12 cellular contexts compared by ENCODE assay signal in the genomic region with DNA sequence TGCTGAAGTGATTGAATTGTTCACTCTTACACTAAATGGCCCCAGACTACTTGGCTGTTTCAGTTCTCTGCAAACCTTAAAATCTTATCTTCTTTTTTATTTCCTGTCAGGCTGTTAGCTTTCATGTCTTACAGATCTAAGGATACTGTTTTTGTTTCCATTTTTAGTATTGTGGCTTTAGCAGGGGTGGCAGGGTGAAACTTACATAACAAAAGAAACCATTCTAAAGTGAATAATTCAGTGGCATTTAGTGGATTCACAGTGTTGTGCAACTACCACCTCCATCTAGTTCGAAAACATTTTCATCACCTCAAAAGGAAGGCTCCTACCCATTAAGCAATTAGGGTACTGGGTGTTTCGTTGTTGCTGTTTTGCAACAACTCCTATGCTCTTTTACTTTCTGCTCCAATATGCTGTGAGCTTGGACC. TPM values are rescaled to one million over a fixed set of nuclear protein-coding genes. Genes with fewer than 3 reads are reported as not detected.
DNase-seq lines count a peak whose midpoint lies in the region; ATAC-seq, FAIRE-seq and TF ChIP-seq lines count a peak whose summit lies in the region.
"Had no signal": no experiment of that assay in that cellular context is flagged by ENCODE, and none has a peak within 500 bp of the region (broad histone marks: within the 10 kb centered on the region; RNA-seq: fewer than 3 reads in every experiment).

No MANE protein-coding gene starts in this region.

- intact Hi-C loops in endothelial cell of umbilical vein (cut with micrococcal nuclease), result no loop called here

- H3K9me1 ChIP-seq in endothelial cell of umbilical vein (replicated peaks; ENCODE audit: control insufficient read depth, extremely low read depth, insufficient read depth, low read length), result no peaks in the 10 kb centered on the region

- H3K4me3 ChIP-seq in endothelial cell of umbilical vein (replicated peaks in 1 of 3; ENCODE audit: insufficient read depth in 1 of 3, low read depth in 1 of 3, low read length in 3 of 3) (no peak overlapping the region), coronary artery (no peak overlapping the region)

- H4K20me1 ChIP-seq in endothelial cell of umbilical vein (replicated peaks; ENCODE audit: control insufficient read depth, extremely low read depth, insufficient read depth, low read length), result no peaks in the 10 kb centered on the region

- no peak for TF ChIP-seq CTCF in endothelial cell of umbilical vein (IDR thresholded peaks at IDR 0.05; ENCODE audit: extremely low read depth in 1 of 2, insufficient read depth in 1 of 2, low read depth in 1 of 2, low read length in 2 of 2)
- TF ChIP-seq CTCF in coronary artery (IDR thresholded peaks at IDR 0.05), result no peak

- no peaks in the 10 kb centered on the region for H3K79me2 ChIP-seq in endothelial cell of umbilical vein (ENCODE audit: control insufficient read depth, insufficient read depth, low read length)

- H3K4me3 Mint-ChIP-seq in activated T-cell treated with anti-CD3 and anti-CD28 coated beads, Interleukin-2, amount 50 U/mL, for 24 hours, result peak overlapping the region; percentile 53
- peak overlapping the region; percentile 90 to 95 for H3K4me3 Mint-ChIP-seq in stimulated activated naive CD8-positive, alpha-beta T cell treated with anti-CD3 and anti-CD28 coated beads, Interleukin-15, amount 100 ng/mL, for 72 hours

- no TSS peak for BruUV-seq in endothelial cell of umbilical vein (replicated peaks; lab: Mats Ljungman, UMichigan)

- no peak for FAIRE-seq in endothelial cell of umbilical vein (lab: Jason Lieb, UNC)
- FAIRE-seq: bronchial epithelial cell, islet of Langerhans had no signal

- no peaks in the 10 kb centered on the region for H3K9me3 Mint-ChIP-seq in activated T-cell treated with anti-CD3 and anti-CD28 coated beads, Interleukin-2, amount 50 U/mL, for 24 hours
- H3K9me3 Mint-ChIP-seq in stimulated activated naive CD8-positive, alpha-beta T cell treated with anti-CD3 and anti-CD28 coated beads, Interleukin-15, amount 100 ng/mL, for 72 hours, result no peaks in the 10 kb centered on the region

- no peaks in the 10 kb centered on the region for H3K9me3 ChIP-seq in endothelial cell of umbilical vein (replicated peaks; ENCODE audit: control insufficient read depth, insufficient read depth, low read length)

- H3K36me3 ChIP-seq in endothelial cell of umbilical vein (ENCODE audit: control insufficient read depth in 2 of 2, extremely low read depth in 1 of 2, insufficient read depth in 2 of 2, low read length in 2 of 2), result no peaks in the 10 kb centered on the region

- no peaks in the 10 kb centered on the region for H3K4me1 ChIP-seq in endothelial cell of umbilical vein (ENCODE audit: control insufficient read depth, extremely low read depth, insufficient read depth, low read length)

- H3K27me3 Mint-ChIP-seq in activated T-cell treated with anti-CD3 and anti-CD28 coated beads, Interleukin-2, amount 50 U/mL, for 24 hours, result no peaks in the 10 kb centered on the region
- no peaks in the 10 kb centered on the region for H3K27me3 Mint-ChIP-seq in stimulated activated naive CD8-positive, alpha-beta T cell treated with anti-CD3 and anti-CD28 coated beads, Interleukin-15, amount 100 ng/mL, for 72 hours

- H3K4me2 ChIP-seq in endothelial cell of umbilical vein (ENCODE audit: insufficient read depth, low read length), result no peak overlapping the region

- POLR2A ChIA-PET in endothelial cell of umbilical vein (lab: Charles Lee), result no interaction called here

- peak; percentile 59 for ATAC-seq in stimulated activated naive CD8-positive, alpha-beta T cell treated with anti-CD3 and anti-CD28 coated beads, Interleukin-15, amount 100 ng/mL, for 72 hours

- dilution Hi-C loops in endothelial cell of umbilical vein (cut with MboI; ENCODE audit: extremely low pct_ligation_motif_present, low sequenced_read_pairs), result no loop called here

- TF ChIP-seq POLR2A in endothelial cell of umbilical vein (IDR thresholded peaks at IDR 0.05; ENCODE audit: low read depth, low read length), result no peak

- peak overlapping the region; percentile 96 for H3K27ac Mint-ChIP-seq in activated T-cell treated with anti-CD3 and anti-CD28 coated beads, Interleukin-2, amount 50 U/mL, for 24 hours
- peak overlapping the region; percentile 96 to 97 for H3K27ac Mint-ChIP-seq in stimulated activated naive CD8-positive, alpha-beta T cell treated with anti-CD3 and anti-CD28 coated beads, Interleukin-15, amount 100 ng/mL, for 72 hours

- DNase-seq in activated T-cell treated with anti-CD3 and anti-CD28 coated beads, Interleukin-2, amount 50 U/mL, for 24 hours, result peak; percentile 5
- DNase-seq in activated T-cell treated with anti-CD3 and anti-CD28 coated beads, Interleukin-2, amount 50 U/mL, for 1 hour, result no peak
- DNase-seq in SIG-M5 treated with dmso at 0.1 percent for 504 hours (lab: John Stamatoyannopoulos, UW; ENCODE audit: unreplicated experiment) (peak; percentile 99), endothelial cell of umbilical vein (ENCODE audit: low read depth, low spot score) (peak; percentile 24), coronary artery (ENCODE audit: low spot score) (no peak), activated gamma-delta T cell treated with Interleukin-2 at 50 U/mL for 16 hours (no peak), occipital lobe (lab: John Stamatoyannopoulos, UW) (no peak)
- DNase-seq in stimulated activated naive CD8-positive, alpha-beta T cell treated with anti-CD3 and anti-CD28 coated beads, Interleukin-15, amount 100 ng/mL, for 72 hours, result no peak
- DNase-seq: NCI-H2081 had no signal

- CTCF ChIA-PET in endothelial cell of umbilical vein (lab: Charles Lee), result interaction anchor here (1.4 to 4.0 kb wide), 3 partner anchors 9 to 20 kb away, joined by 4 to 19 read pairs (median 5); a partner anchor contains a TSS

- H3K9ac ChIP-seq in endothelial cell of umbilical vein (replicated peaks; ENCODE audit: extremely low read depth, insufficient read depth, low read length), result no peak overlapping the region

- peaks cover 4 to 8% of the 10 kb centered on the region in 2 experiments for H3K27me3 ChIP-seq in endothelial cell of umbilical vein (ENCODE audit: control insufficient read depth in 2 of 2, insufficient read depth in 2 of 2, low read length in 2 of 2)

- no peak overlapping the region for H3K27ac ChIP-seq in endothelial cell of umbilical vein (ENCODE audit: insufficient read depth, low read depth, low read length)
- H3K27ac ChIP-seq in coronary artery, result no peak overlapping the region

- H3K36me3 Mint-ChIP-seq in activated T-cell treated with anti-CD3 and anti-CD28 coated beads, Interleukin-2, amount 50 U/mL, for 24 hours (ENCODE audit: low read depth), result no peaks in the 10 kb centered on the region

- H3K4me1 Mint-ChIP-seq in activated T-cell treated with anti-CD3 and anti-CD28 coated beads, Interleukin-2, amount 50 U/mL, for 24 hours (ENCODE audit: low read depth), result peaks cover 97% of the 10 kb centered on the region
- H3K4me1 Mint-ChIP-seq in stimulated activated naive CD8-positive, alpha-beta T cell treated with anti-CD3 and anti-CD28 coated beads, Interleukin-15, amount 100 ng/mL, for 72 hours, result peaks cover 88% of the 10 kb centered on the region

- H2AFZ ChIP-seq in endothelial cell of umbilical vein (ENCODE audit: low read depth, low read length), result no peak overlapping the region

TF ChIP-seq in endothelial cell of umbilical vein, 7 proteins besides CTCF, POLR2A, EP300 and RAD21:
- no peak for TF ChIP-seq GATA2 (IDR thresholded peaks at IDR 0.05; ENCODE audit: insufficient read depth, insufficient read length, low read depth, low read length)
- TF ChIP-seq MYC (IDR thresholded peaks at IDR 0.05; ENCODE audit: low read depth, low read length), result no peak
- TF ChIP-seq EZH2 (IDR thresholded peaks at IDR 0.05; ENCODE audit: borderline replicate concordance, low read depth, low read length, severe bottlenecking), result no peak
- TF ChIP-seq FOS (IDR thresholded peaks at IDR 0.05; ENCODE audit: borderline replicate concordance, insufficient read depth, low read length), result no peak
- TF ChIP-seq, protein P1, sequence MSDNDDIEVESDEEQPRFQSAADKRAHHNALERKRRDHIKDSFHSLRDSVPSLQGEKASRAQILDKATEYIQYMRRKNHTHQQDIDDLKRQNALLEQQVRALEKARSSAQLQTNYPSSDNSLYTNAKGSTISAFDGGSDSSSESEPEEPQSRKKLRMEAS (IDR thresholded peaks at IDR 0.05; ENCODE audit: insufficient read depth, insufficient read length), result no peak
- no peak for TF ChIP-seq POLR2AphosphoS5 (IDR thresholded peaks at IDR 0.05; ENCODE audit: insufficient read depth, low read depth, low read length)
- no peak for TF ChIP-seq JUN (IDR thresholded peaks at IDR 0.05; ENCODE audit: borderline replicate concordance, insufficient read depth, insufficient read length, low read depth)

RNA-seq across cellular contexts. Expression of a gene that starts 19.8 kb away (rescaled TPM):
- total RNA-seq in endothelial cell of umbilical vein (not detected in 2 replicates), occipital lobe (0.16 TPM)
- not detected in 2 replicates for polyA plus RNA-seq in endothelial cell of umbilical vein
- polyA plus RNA-seq in endothelial cell of umbilical vein (2011; cell fraction: cytosol; rRNA removed), result not detected in 2 replicates
- polyA plus RNA-seq in endothelial cell of umbilical vein (2011; cell fraction: nucleus; rRNA removed), result 0.03 TPM in 1 of 2 replicates, not detected in the other
- not detected in 2 replicates for polyA plus RNA-seq in endothelial cell of umbilical vein (2012)
- polyA minus RNA-seq in endothelial cell of umbilical vein, result not detected in 2 replicates
- polyA minus RNA-seq in endothelial cell of umbilical vein (2011; cell fraction: cytosol; rRNA and poly(A)+ RNA removed), result not detected
- polyA minus RNA-seq in endothelial cell of umbilical vein (2011; cell fraction: nucleus; rRNA and poly(A)+ RNA removed), result not detected in 2 replicates
- total RNA-seq: A673, bronchial epithelial cell had no signal

RNA-seq across cellular contexts. Expression of a gene that starts 21.2 kb away (rescaled TPM):
- total RNA-seq in endothelial cell of umbilical vein (6.4 and 8.9 TPM in 2 replicates), occipital lobe (5.6 TPM)
- polyA plus RNA-seq in endothelial cell of umbilical vein, result 9.1 and 9.4 TPM in 2 replicates
- 4.9 and 7.3 TPM in 2 replicates for polyA plus RNA-seq in endothelial cell of umbilical vein (2011; cell fraction: cytosol; rRNA removed)
- 13.8 and 16.8 TPM in 2 replicates for polyA plus RNA-seq in endothelial cell of umbilical vein (2011; cell fraction: nucleus; rRNA removed)
- polyA plus RNA-seq in endothelial cell of umbilical vein (2012), result 8.3 and 13.3 TPM in 2 replicates
- 8.6 and 9.8 TPM in 2 replicates for polyA minus RNA-seq in endothelial cell of umbilical vein
- polyA minus RNA-seq in endothelial cell of umbilical vein (2011; cell fraction: cytosol; rRNA and poly(A)+ RNA removed), result not detected
- 7.7 and 9.3 TPM in 2 replicates for polyA minus RNA-seq in endothelial cell of umbilical vein (2011; cell fraction: nucleus; rRNA and poly(A)+ RNA removed)

RNA-seq across cellular contexts. Expression of a gene that starts 36.6 kb away (rescaled TPM):
- total RNA-seq in endothelial cell of umbilical vein, result not detected in 2 replicates
- not detected in 2 replicates for polyA plus RNA-seq in endothelial cell of umbilical vein
- polyA plus RNA-seq in endothelial cell of umbilical vein (2011; cell fraction: cytosol; rRNA removed), result not detected in 2 replicates
- not detected in 2 replicates for polyA plus RNA-seq in endothelial cell of umbilical vein (2011; cell fraction: nucleus; rRNA removed)
- not detected in 2 replicates for polyA plus RNA-seq in endothelial cell of umbilical vein (2012)
- not detected in 2 replicates for polyA minus RNA-seq in endothelial cell of umbilical vein
- polyA minus RNA-seq in endothelial cell of umbilical vein (2011; cell fraction: cytosol; rRNA and poly(A)+ RNA removed), result not detected
- not detected in 2 replicates for polyA minus RNA-seq in endothelial cell of umbilical vein (2011; cell fraction: nucleus; rRNA and poly(A)+ RNA removed)
- total RNA-seq in occipital lobe, result not detected
- total RNA-seq: A673, bronchial epithelial cell had no signal

Comparison
In these comparisons a context has a peak if more than half of its experiments do, and no peak if none do; other contexts are left out.
1. DNase-seq: peak in activated T-cell treated with anti-CD3 and anti-CD28 coated beads, Interleukin-2, amount 50 U/mL, for 24 hours (single experiment), SIG-M5 treated with dmso at 0.1 percent for 504 hours (single experiment) and endothelial cell of umbilical vein (single experiment); none in activated T-cell treated with anti-CD3 and anti-CD28 coated beads, Interleukin-2, amount 50 U/mL, for 1 hour (single experiment), stimulated activated naive CD8-positive, alpha-beta T cell treated with anti-CD3 and anti-CD28 coated beads, Interleukin-15, amount 100 ng/mL, for 72 hours (0 of 2), coronary artery (single experiment), activated gamma-delta T cell treated with Interleukin-2 at 50 U/mL for 16 hours (single experiment) and occipital lobe (single experiment).